In genomic region chr17:72145972-72146755, GRCh38 we compare ENCODE assay signal across 23 cellular contexts. TPM values are rescaled to one million over a fixed set of nuclear protein-coding genes. Genes with fewer than 3 reads are reported as not detected.
DNase-seq lines count a peak whose midpoint lies in the region; ATAC-seq and TF ChIP-seq lines count a peak whose summit lies in the region.
"Had no signal": no experiment of that assay in that cellular context is flagged by ENCODE, and none has a peak within 500 bp of the region (broad histone marks: within the 10 kb centered on the region; RNA-seq: fewer than 3 reads in every experiment).

No MANE protein-coding gene starts in this region.

- peaks cover 5% of the 10 kb centered on the region for H3F3A ChIP-seq in SK-N-SH (replicated peaks; ENCODE audit: insufficient read depth)

- H3K27me3 ChIP-seq in SK-N-SH (ENCODE audit: insufficient read depth), result no peaks in the 10 kb centered on the region
- H3K27me3 ChIP-seq: body of pancreas, stomach, upper lobe of right lung had no signal

- in situ Hi-C loops in ACHN (cut with HindIII; ENCODE audit: low pct_ligation_motif_present, low pct_unique_long_range_greater_than_20kb, low sequenced_read_pairs) (loop anchor here (25.0 kb wide), 1 partner anchor 266 kb away; no protein-coding TSS in a partner anchor), GM13977 (cut with MboI; ENCODE audit: low pct_unique_long_range_greater_than_20kb, low sequenced_read_pairs, unreplicated experiment) (no loop called here)

- no peaks in the 10 kb centered on the region for H3K9me3 ChIP-seq in SK-N-SH
- H3K9me3 ChIP-seq: body of pancreas, stomach, upper lobe of right lung had no signal

- WGBS in SK-N-SH (ENCODE audit: low lambda C conversion rate), result 83% methylated on average over 5 of the region's 5 CpGs

- CTCF ChIA-PET in SK-N-SH (lab: Yijun Ruan, JAX), result no interaction called here

- H3K9ac ChIP-seq in SK-N-SH, result no peak overlapping the region
- H3K9ac ChIP-seq: parathyroid adenoma had no signal

- H3K36me3 ChIP-seq in SK-N-SH (replicated peaks in 1 of 2; ENCODE audit: control insufficient read depth in 1 of 2, insufficient read depth in 2 of 2, low read length in 1 of 2), result no peaks in the 10 kb centered on the region
- H3K36me3 ChIP-seq: stomach, upper lobe of right lung had no signal

- H3K9me2 ChIP-seq in SK-N-SH, result no peaks in the 10 kb centered on the region

- POLR2A ChIA-PET in SK-N-SH (lab: Yijun Ruan, JAX), result no interaction called here

- H3K4me1 ChIP-seq in SK-N-SH (ENCODE audit: control insufficient read depth in 1 of 2, insufficient read depth in 2 of 2, low read depth in 1 of 2, low read length in 1 of 2), result peaks cover 2 to 11% of the 10 kb centered on the region in 2 experiments
- H3K4me1 ChIP-seq: parathyroid adenoma, upper lobe of right lung had no signal

- no peak for TF ChIP-seq RAD21 in SK-N-SH (IDR thresholded peaks at IDR 0.05; ENCODE audit: low read length)

- H3K27ac ChIP-seq in SK-N-SH (ENCODE audit: low read depth in 2 of 2, low read length in 1 of 2), result no peak overlapping the region
- H3K27ac ChIP-seq: body of pancreas, parathyroid adenoma, PC-9, stomach, upper lobe of right lung had no signal

- no peak for ATAC-seq in HG03442 (IDR thresholded peaks at IDR 0.05; ENCODE audit: unreplicated experiment)
- ATAC-seq: activated T-cell treated with anti-CD3 and anti-CD28 coated beads, Interleukin-2, amount 50 U/mL, for 72 hours; body of pancreas; upper lobe of right lung had no signal

- H4K20me1 ChIP-seq in SK-N-SH (ENCODE audit: insufficient read depth), result no peaks in the 10 kb centered on the region

- H3K4me2 ChIP-seq in SK-N-SH, result peak overlapping the region; percentile 29; the same call in 1 of the 2 replicates
- H3K4me2 ChIP-seq: PC-9 had no signal

- H2AFZ ChIP-seq in SK-N-SH (ENCODE audit: low read depth), result no peak overlapping the region
- H2AFZ ChIP-seq: parathyroid adenoma, PC-9 had no signal

- no peaks in the 10 kb centered on the region for H3K79me2 ChIP-seq in SK-N-SH (ENCODE audit: insufficient read depth)
- H3K79me2 ChIP-seq: parathyroid adenoma had no signal

- DNase-seq in ACHN (peak; percentile 43), HK-2 (ENCODE audit: unreplicated experiment) (peak; percentile 7), SK-N-SH (no peak), foreskin fibroblast (peak; percentile 12 to 55), cerebellum (ENCODE audit: low spot score) (no peak), superior temporal gyrus (ENCODE audit: extremely low spot score) (no peak), GM13977 (ENCODE audit: low spot score) (no peak)
- DNase-seq: activated CD4-positive, CD25-positive, alpha-beta regulatory T cell treated with anti-CD3 and anti-CD28 coated beads, Interleukin-2, amount 50 U/mL, for 72 hours; activated CD8-positive, alpha-beta memory T cell treated with anti-CD3 and anti-CD28 coated beads for 24 hours; activated T-cell treated with anti-CD3 and anti-CD28 coated beads, Interleukin-2, amount 50 U/mL, for 72 hours; body of pancreas; CD4-positive, alpha-beta T cell; hypothalamus; naive B cell; NCI-H1436 treated with DMSO at 0.1 percent for 48 hours; NCI-H2171 treated with DMSO at 0.1 percent for 48 hours; NCI-H748 treated with DMSO at 0.1 percent for 48 hours; PC-9; stomach; T1000; upper lobe of right lung had no signal

- H3K4me3 ChIP-seq in SK-N-SH (ENCODE audit: low read depth in 2 of 2, low read length in 1 of 2) (no peak overlapping the region), foreskin fibroblast (ENCODE audit: low read depth in 1 of 2, low read length in 2 of 2) (no peak overlapping the region)
- H3K4me3 ChIP-seq: body of pancreas, PC-9, stomach, upper lobe of right lung had no signal

- no peak for TF ChIP-seq EP300 in SK-N-SH (IDR thresholded peaks at IDR 0.05; ENCODE audit: borderline replicate concordance in 1 of 2, low read depth in 1 of 2, low read length in 1 of 2)

- no peak for TF ChIP-seq CTCF in SK-N-SH (IDR thresholded peaks at IDR 0.05)
- TF ChIP-seq CTCF in foreskin fibroblast (IDR thresholded peaks at IDR 0.05; ENCODE audit: low read depth, low read length), result no peak
- TF ChIP-seq CTCF in GM13977 (IDR thresholded peaks at IDR 0.05; ENCODE audit: extremely low read depth, insufficient read depth, missing control alignments), result no peak

TF ChIP-seq in SK-N-SH, 30 proteins besides CTCF, POLR2A, EP300 and RAD21:
- TF ChIP-seq USF1 (IDR thresholded peaks at IDR 0.05; ENCODE audit: borderline replicate concordance, low read depth), result no peak
- no peak for TF ChIP-seq RXRA (IDR thresholded peaks at IDR 0.05; ENCODE audit: borderline replicate concordance, low read depth)
- TF ChIP-seq GABPA (IDR thresholded peaks at IDR 0.05; ENCODE audit: low read depth), result no peak

RNA-seq across cellular contexts. Expression of gene SOX9, which starts 25.3 kb away (rescaled TPM):
- 20.2 and 35.3 TPM in 2 replicates for polyA plus RNA-seq in SK-N-SH (2012; rRNA removed)
- 22.4 and 23.4 TPM in 2 replicates for polyA plus RNA-seq in SK-N-SH (2012; cell fraction: cytosol; rRNA removed)
- 66.1 and 69.3 TPM in 2 replicates for polyA plus RNA-seq in SK-N-SH (2012; cell fraction: nucleus; rRNA removed)
- total RNA-seq in cerebellum, result 22.3 TPM
- total RNA-seq: activated T-cell treated with anti-CD3 and anti-CD28 coated beads, Interleukin-2, amount 50 U/mL, for 72 hours; CD4-positive, alpha-beta T cell had no signal

Comparison
In these comparisons a context has a peak if more than half of its experiments do, and no peak if none do; other contexts are left out.
1. DNase-seq: peak in ACHN (single experiment), HK-2 (single experiment) and foreskin fibroblast (2 of 2); none in SK-N-SH (single experiment), cerebellum (single experiment), superior temporal gyrus (single experiment) and GM13977 (single experiment).